In the genomic region with DNA sequence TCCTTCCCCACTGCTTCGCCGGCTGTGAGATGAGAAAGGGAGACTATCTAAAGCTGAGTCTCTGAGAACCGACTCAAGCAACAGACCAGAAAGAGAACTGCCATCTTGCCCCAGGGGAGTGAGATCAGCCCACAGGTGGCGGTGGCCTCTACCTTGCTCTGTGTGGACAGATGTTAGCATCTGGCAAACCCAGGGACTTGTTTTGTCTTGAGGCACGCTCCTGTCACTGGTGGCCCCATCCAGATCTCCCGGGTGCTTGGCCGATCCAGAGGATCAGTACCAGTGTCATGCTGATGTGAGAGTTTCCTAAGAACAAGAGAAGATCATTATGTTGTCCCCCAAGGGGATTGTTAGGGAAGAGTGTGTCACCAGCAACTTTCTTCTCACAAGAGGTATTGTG, we compare ENCODE assay signal across 10 cellular contexts.
"Had no signal": no experiment of that assay in that cellular context is flagged by ENCODE, and none has a peak within 500 bp of the region (broad histone marks: within the 10 kb centered on the region; RNA-seq: fewer than 3 reads in every experiment).

No MANE protein-coding gene starts in this region.

- DNase-seq: GM23248, GOT3, HFFc6, KBM-7 had no signal

- H3K4me1 ChIP-seq: HAP-1 had no signal

- H3K36me3 Mint-ChIP-seq: IgD-negative memory B cell had no signal

- H3K4me3 Mint-ChIP-seq: HFFc6, IgD-negative memory B cell had no signal

- H3K4me3 ChIP-seq: GM23248, HAP-1 had no signal

- ATAC-seq: HCT116, HepG2 had no signal

- H3K36me3 ChIP-seq: HAP-1 had no signal

- H3K27ac Mint-ChIP-seq: HFFc6 had no signal

- H3K27ac ChIP-seq: GM23248, HL-60, KMS-11 had no signal

- H3K9me3 ChIP-seq: HAP-1 had no signal
